ENCODE assay signal across 8 cellular contexts in genomic region chr2:227163445-227163997, GRCh38. TPM values are rescaled to one million over a fixed set of nuclear protein-coding genes. Genes with fewer than 3 reads are reported as not detected.
DNase-seq lines count a peak whose midpoint lies in the region; ATAC-seq and TF ChIP-seq lines count a peak whose summit lies in the region.

No MANE protein-coding gene starts in this region.

- peak; percentile 16 for DNase-seq in DMS53 treated with DMSO at 0.1 percent for 48 hours (lab: John Stamatoyannopoulos, UW; ENCODE audit: unreplicated experiment)
- peak; percentile 19 for DNase-seq in astrocyte of the hippocampus (ENCODE audit: low read depth, low spot score)
- DNase-seq in left kidney (ENCODE audit: low read depth, low spot score), result peak; percentile 41
- peak; percentile 67 for DNase-seq in upper lobe of right lung
- no peak for DNase-seq in SK-N-DZ (ENCODE audit: low spot score)
- no peak for DNase-seq in RWPE1 (ENCODE audit: low spot score)

- CTCF ChIA-PET in RWPE1 (lab: Yijun Ruan, JAX), result interaction anchor here (0.6 to 0.7 kb wide), 2 partner anchors 32 to 132 kb away, joined by 3 read pairs; no protein-coding TSS in a partner anchor

- H3K36me3 ChIP-seq in upper lobe of right lung, result no peaks in the 10 kb centered on the region

- intact Hi-C loops in upper lobe of right lung (cut with DNase I), result no loop called here

- H3K27ac ChIP-seq in upper lobe of right lung (peak overlapping the region; percentile 78), RWPE1 (no peak overlapping the region)

- H3K9me3 ChIP-seq in upper lobe of right lung, result no peaks in the 10 kb centered on the region

- TF ChIP-seq CTCF in upper lobe of right lung (IDR thresholded peaks at IDR 0.05) (no peak), RWPE1 (conservative IDR thresholded peaks at IDR 0.05; ENCODE audit: low read depth) (no peak)

- peaks cover 26% of the 10 kb centered on the region for H3K27me3 ChIP-seq in upper lobe of right lung

- peak; percentile 63 for ATAC-seq in GM19395 (IDR thresholded peaks at IDR 0.05; ENCODE audit: unreplicated experiment)
- peak; percentile 65 for ATAC-seq in HG03342 (IDR thresholded peaks at IDR 0.05; ENCODE audit: unreplicated experiment)
- ATAC-seq in upper lobe of right lung, result peak; percentile 69

- peaks cover 5% of the 10 kb centered on the region for H3K4me1 ChIP-seq in upper lobe of right lung

- H3K4me3 ChIP-seq in upper lobe of right lung, result peak overlapping the region; percentile 58

- POLR2A ChIA-PET in RWPE1 (lab: Yijun Ruan, JAX; ENCODE audit: low non-redundant PET), result no interaction called here

RNA-seq across cellular contexts. Expression of gene COL4A4, which starts 0.5 kb away (rescaled TPM):
- total RNA-seq in upper lobe of right lung, result 36.1 TPM
- not detected in 2 replicates for polyA plus RNA-seq in SK-N-DZ (2014; cell fraction: cytosol; rRNA removed)
- 0.01 TPM in 1 of 2 replicates, not detected in the other for polyA plus RNA-seq in SK-N-DZ (2014; cell fraction: nucleus; rRNA removed)

RNA-seq across cellular contexts. Expression of gene COL4A3, which starts 0.9 kb away (rescaled TPM):
- 46.4 TPM for total RNA-seq in upper lobe of right lung
- not detected in 2 replicates for polyA plus RNA-seq in SK-N-DZ (2014; cell fraction: cytosol; rRNA removed)
- polyA plus RNA-seq in SK-N-DZ (2014; cell fraction: nucleus; rRNA removed), result not detected in 2 replicates

Comparison
In these comparisons a context has a peak if more than half of its experiments do, and no peak if none do; other contexts are left out.
1. DNase-seq: peak in DMS53 treated with DMSO at 0.1 percent for 48 hours (single experiment), astrocyte of the hippocampus (single experiment), left kidney (single experiment) and upper lobe of right lung (single experiment); none in SK-N-DZ (single experiment) and RWPE1 (single experiment).
2. Peak in every context shown above with its lines, with median percentiles within 50 percentile points of each other: ATAC-seq.